19 cellular contexts compared by ENCODE assay signal in the genomic region with DNA sequence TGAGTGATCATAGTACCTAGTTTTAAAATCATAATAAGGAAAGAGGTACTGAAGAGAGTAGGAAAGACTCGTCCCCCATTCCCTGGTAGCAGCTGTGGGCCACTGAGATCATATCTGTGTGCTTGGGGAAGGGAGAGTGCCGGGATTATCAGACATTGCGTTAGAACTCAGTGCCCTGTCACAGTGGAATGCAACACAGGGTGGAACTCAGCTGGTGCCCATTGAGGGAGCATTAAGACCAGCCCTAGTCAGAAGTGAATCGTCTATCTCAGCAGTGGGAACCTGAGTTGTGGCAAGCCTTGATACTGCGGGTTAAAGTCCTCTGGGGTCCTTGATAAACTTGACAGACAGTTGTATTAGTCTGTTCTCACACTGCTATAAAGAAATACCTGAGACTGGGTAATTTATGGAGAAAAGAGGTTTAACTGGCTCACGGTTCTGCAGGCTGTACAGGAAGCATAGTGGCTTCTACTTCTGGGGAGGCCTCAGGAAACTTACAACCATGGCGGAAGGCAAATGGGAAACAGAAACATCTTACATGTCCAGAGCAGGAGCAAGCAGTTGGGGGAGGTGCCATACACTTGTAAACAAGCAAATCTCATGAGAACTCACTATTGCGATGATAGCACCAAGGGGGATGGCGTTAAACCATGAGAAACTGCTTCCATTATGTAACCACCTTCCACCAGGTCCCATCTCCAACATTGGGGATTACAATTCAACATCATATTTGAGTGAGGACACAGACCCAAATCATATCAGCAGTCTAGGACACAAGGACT.
"Had no signal": no experiment of that assay in that cellular context is flagged by ENCODE, and none has a peak within 500 bp of the region (broad histone marks: within the 10 kb centered on the region; RNA-seq: fewer than 3 reads in every experiment).

No MANE protein-coding gene starts in this region.

- H3K36me3 ChIP-seq: gastroesophageal sphincter, left lung, neutrophil, sigmoid colon, tibial nerve had no signal

- H3K9me3 ChIP-seq: gastroesophageal sphincter, neutrophil, sigmoid colon had no signal

- H3K27me3 ChIP-seq: gastroesophageal sphincter, left lung, neutrophil, sigmoid colon, tibial nerve had no signal

- H3K27ac ChIP-seq: gastroesophageal sphincter, left lung, neutrophil, sigmoid colon, tibial nerve had no signal

- H3K4me1 ChIP-seq: gastroesophageal sphincter, left lung, sigmoid colon, tibial nerve had no signal

- H3K4me3 ChIP-seq: gastroesophageal sphincter, left lung, sigmoid colon, tibial nerve had no signal

- ATAC-seq: activated CD4-positive, alpha-beta T cell treated with anti-CD3 and anti-CD28 coated beads for 36 hours; activated CD8-positive, alpha-beta memory T cell treated with anti-CD3 and anti-CD28 coated beads, Interleukin-2, amount 10 ng/mL, durations not matched to agents 7 days and 5 days; activated CD8-positive, alpha-beta T cell treated with anti-CD3 and anti-CD28 coated beads, Interleukin-2, amount 10 ng/mL, durations not matched to agents 7 days and 5 days; activated naive CD8-positive, alpha-beta T cell treated with anti-CD3 and anti-CD28 coated beads, Interleukin-2, amount 50 U/mL, for 24 hours; gastroesophageal sphincter; left lung had no signal

- FAIRE-seq: endometrium had no signal

- DNase-seq: activated CD4-positive, alpha-beta T cell treated with anti-CD3 and anti-CD28 coated beads for 36 hours; activated CD4-positive, CD25-positive, alpha-beta regulatory T cell; activated CD8-positive, alpha-beta memory T cell treated with anti-CD3 and anti-CD28 coated beads, Interleukin-2, amount 10 ng/mL, durations not matched to agents 7 days and 5 days; activated CD8-positive, alpha-beta T cell treated with anti-CD3 and anti-CD28 coated beads, Interleukin-2, amount 10 ng/mL, durations not matched to agents 7 days and 5 days; activated naive CD8-positive, alpha-beta T cell treated with anti-CD3 and anti-CD28 coated beads, Interleukin-2, amount 50 U/mL, for 24 hours; activated T-cell treated with anti-CD3 and anti-CD28 coated beads, Interleukin-2, amount 50 U/mL, for 48 hours; amygdala; hypothalamus; immature natural killer cell; left lung; sigmoid colon; stimulated activated CD4-positive, alpha-beta T cell treated with anti-CD3 and anti-CD28 coated beads, Interleukin-15, amount 100 ng/mL, for 24 hours; stimulated activated CD4-positive, alpha-beta T cell treated with anti-CD3 and anti-CD28 coated beads, Interleukin-2, amount 100 ng/mL, for 24 hours; stimulated activated naive CD4-positive, alpha-beta T cell; T-helper 2 cell had no signal
